ENCODE assay signal across 8 cellular contexts in genomic region chr14:89973234-89973823, GRCh38.
DNase-seq lines count a peak whose midpoint lies in the region; ATAC-seq and TF ChIP-seq lines count a peak whose summit lies in the region.

No MANE protein-coding gene starts in this region.

- no peaks in the 10 kb centered on the region for H3K4me1 ChIP-seq in effector memory CD4-positive, alpha-beta T cell (ENCODE audit: control insufficient read depth, insufficient read depth, low read length, poor library complexity, severe bottlenecking)

- H3K9me3 ChIP-seq in effector memory CD4-positive, alpha-beta T cell (ENCODE audit: control insufficient read depth, low read length) = no peaks in the 10 kb centered on the region

- H3K36me3 ChIP-seq in effector memory CD4-positive, alpha-beta T cell (ENCODE audit: control insufficient read depth, insufficient read depth, low read length) = peaks cover 58% of the 10 kb centered on the region

- H3K4me3 ChIP-seq in effector memory CD4-positive, alpha-beta T cell (ENCODE audit: insufficient read depth, low read depth, low read length, poor library complexity, severe bottlenecking) = no peak overlapping the region

- CTCF ChIA-PET in GM10248 (lab: Yijun Ruan, JAX) = interaction anchor here (0.7 to 5.2 kb wide), 32 partner anchors 9 to 946 kb away, joined by 3 to 69 read pairs (median 5); partner anchors contain the start of genes EFCAB11, KCNK13 and TDP1

- DNase-seq in GM10248 (ENCODE audit: extremely low spot score) (peak; percentile 58), NCI-H2227 treated with DMSO at 0.1 percent for 48 hours (lab: John Stamatoyannopoulos, UW) (peak; percentile 61), medulla oblongata (ENCODE audit: extremely low spot score) (peak; percentile 87)
- DNase-seq in activated CD4-positive, alpha-beta T cell treated with anti-CD3 and anti-CD28 coated beads for 4 hours = peak; percentile 45 to 56
- DNase-seq in effector memory CD4-positive, alpha-beta T cell = peak in 2 of 3 donors; percentile 6 to 21
- DNase-seq in stimulated activated naive CD4-positive, alpha-beta T cell treated with Interleukin-2 at 50 U/mL for 16 hours (lab: John Stamatoyannopoulos, UW) = peak; percentile 11

- no peaks in the 10 kb centered on the region for H3K27me3 ChIP-seq in effector memory CD4-positive, alpha-beta T cell (replicated peaks; ENCODE audit: control insufficient read depth, insufficient read depth, low read length, poor library complexity, severe bottlenecking)

- ATAC-seq in HG02973 (IDR thresholded peaks at IDR 0.05; ENCODE audit: unreplicated experiment) (peak; percentile 60), HG03457 (IDR thresholded peaks at IDR 0.05; ENCODE audit: unreplicated experiment) (no peak)

- TF ChIP-seq CTCF in GM10248 (IDR thresholded peaks at IDR 0.05; ENCODE audit: control extremely low read depth, extremely low read depth, low read depth, missing control alignments) = peak; percentile 62

- no peak overlapping the region for H3K27ac ChIP-seq in effector memory CD4-positive, alpha-beta T cell (ENCODE audit: insufficient read depth, low read length, poor library complexity, severe bottlenecking)

- POLR2A ChIA-PET in GM10248 (lab: Yijun Ruan, JAX) = interaction anchor here (0.6 kb wide), 1 partner anchor 19 kb away, joined by 3 read pairs; no protein-coding TSS in a partner anchor

Comparison
In these comparisons a context has a peak if more than half of its experiments do, and no peak if none do; other contexts are left out.
1. DNase-seq: peak in every context shown above with its lines; median percentile 87 in medulla oblongata; 61 in NCI-H2227 treated with DMSO at 0.1 percent for 48 hours; 58 in GM10248; 50 in activated CD4-positive, alpha-beta T cell treated with anti-CD3 and anti-CD28 coated beads for 4 hours; 14 in effector memory CD4-positive, alpha-beta T cell; 11 in stimulated activated naive CD4-positive, alpha-beta T cell treated with Interleukin-2 at 50 U/mL for 16 hours.